ENCODE assay signal across 1 cellular context in genomic region chr22:43901976-43902643, GRCh38.
A peak's percentile ranks its signal among the peaks of the same experiment; 100 is the strongest.
TF ChIP-seq lines count a peak whose summit lies in the region.

No MANE protein-coding gene starts in this region.

TF ChIP-seq in A549, 52 proteins besides CTCF, POLR2A, EP300 and RAD21:
- TF ChIP-seq REST (IDR thresholded peaks at IDR 0.05): no peak
- TF ChIP-seq RFX5 (IDR thresholded peaks at IDR 0.05): no peak
- no peak for TF ChIP-seq HES2 (IDR thresholded peaks at IDR 0.05)
- TF ChIP-seq KDM1A (IDR thresholded peaks at IDR 0.05; ENCODE audit: low read depth): no peak
- TF ChIP-seq FOSL2 (IDR thresholded peaks at IDR 0.05): peak; percentile 33; the same call in 1 of the 2 replicates
- TF ChIP-seq FOSL2 (CRISPR knock-in tag; IDR thresholded peaks at IDR 0.05): peak; percentile 68
- TF ChIP-seq JUNB (IDR thresholded peaks at IDR 0.05): peak; percentile 31; the same call in 1 of the 2 replicates
- TF ChIP-seq SMC3 (IDR thresholded peaks at IDR 0.05): no peak
- no peak for TF ChIP-seq HOXB13 (CRISPR knock-in tag; IDR thresholded peaks at IDR 0.05; ENCODE audit: low read depth)
- no peak for TF ChIP-seq SREBF2 (IDR thresholded peaks at IDR 0.05)
- no peak for TF ChIP-seq MYC (IDR thresholded peaks at IDR 0.05; ENCODE audit: borderline replicate concordance, low read length)
- TF ChIP-seq NPAS2 (CRISPR knock-in tag; IDR thresholded peaks at IDR 0.05; ENCODE audit: borderline replicate concordance): no peak
- TF ChIP-seq E2F6 (IDR thresholded peaks at IDR 0.05; ENCODE audit: borderline replicate concordance, low read depth): no peak
- no peak for TF ChIP-seq CBX2 (IDR thresholded peaks at IDR 0.05; ENCODE audit: borderline replicate concordance, low read depth)
- no peak for TF ChIP-seq POLR2AphosphoS2 (conservative IDR thresholded peaks at IDR 0.05; ENCODE audit: low read length)
- TF ChIP-seq NR3C1 (IDR thresholded peaks at IDR 0.05): no peak
- no peak for TF ChIP-seq NFE2L2 (conservative IDR thresholded peaks at IDR 0.05; ENCODE audit: low read length)
- no peak for TF ChIP-seq CEBPB (IDR thresholded peaks at IDR 0.05)
- no peak for TF ChIP-seq HDAC2 (IDR thresholded peaks at IDR 0.05)
- 0 out of 2 replicates have a peak, but pooled peaks have one; percentile 34 for TF ChIP-seq MAX (IDR thresholded peaks at IDR 0.05)
- no peak for TF ChIP-seq CHD2 (IDR thresholded peaks at IDR 0.05; ENCODE audit: low read length, partially characterized antibody)
- TF ChIP-seq EHF (CRISPR knock-in tag; IDR thresholded peaks at IDR 0.05): no peak
- TF ChIP-seq RARB (CRISPR knock-in tag; IDR thresholded peaks at IDR 0.05): no peak
